In genomic region chr12:108664338-108665258, GRCh38 we compare ENCODE assay signal across 1 cellular context.
A peak's percentile ranks its signal among the peaks of the same experiment; 100 is the strongest.
TF ChIP-seq lines count a peak whose summit lies in the region.

No MANE protein-coding gene starts in this region.

TF ChIP-seq in GM12878, 131 proteins besides CTCF, POLR2A, EP300 and RAD21 (continued from another document and continues in another):
- TF ChIP-seq ZBTB4 (CRISPR knock-in tag; IDR thresholded peaks at IDR 0.05) (no peak), MEF2B (IDR thresholded peaks at IDR 0.05; ENCODE audit: partially characterized antibody, poor library complexity, severe bottlenecking) (peak; percentile 92), RBBP5 (conservative IDR thresholded peaks at IDR 0.05) (0 out of 2 replicates have a peak, but pooled peaks have one; percentile 29), ZBED1 (IDR thresholded peaks at IDR 0.05; ENCODE audit: borderline replicate concordance) (no peak), ATF2 (IDR thresholded peaks at IDR 0.05; ENCODE audit: low read length) (peak; percentile 76), POLR2AphosphoS5 (IDR thresholded peaks at IDR 0.05; ENCODE audit: low read length) (peak; percentile 56; the same call in 1 of the 2 replicates), STAT1 (conservative IDR thresholded peaks at IDR 0.05) (no peak), BHLHE40 (IDR thresholded peaks at IDR 0.05; ENCODE audit: borderline replicate concordance in 1 of 2, low read depth in 2 of 2, low read length in 1 of 2) (peak; percentile 47 to 65; a peak in 2 of 4 replicates), CBX5 (IDR thresholded peaks at IDR 0.05; ENCODE audit: low read depth) (peak; percentile 40; the same call in 1 of the 2 replicates), IKZF1 (conservative IDR thresholded peaks at IDR 0.05) (peak; percentile 68), ZNF24 (IDR thresholded peaks at IDR 0.05) (0 out of 2 replicates have a peak, but pooled peaks have one; percentile 56), MAX (IDR thresholded peaks at IDR 0.05; ENCODE audit: low read depth, low read length) (0 out of 2 replicates have a peak, but pooled peaks have one; percentile 29), STAT3 (IDR thresholded peaks at IDR 0.05; ENCODE audit: low read depth, low read length) (peak; percentile 80; the same call in 1 of the 2 replicates), USF2 (IDR thresholded peaks at IDR 0.05; ENCODE audit: borderline replicate concordance, low read depth, low read length) (no peak), NRF1 (conservative IDR thresholded peaks at IDR 0.05; ENCODE audit: low read depth, low read length) (0 out of 2 replicates have a peak, but pooled peaks have one; percentile 5), RELB (IDR thresholded peaks at IDR 0.05; ENCODE audit: low read depth) (peak; percentile 64), POU2F2 (IDR thresholded peaks at IDR 0.05; ENCODE audit: borderline replicate concordance, low read depth, low read length) (peak; percentile 92), KLF5 (IDR thresholded peaks at IDR 0.05; ENCODE audit: partially characterized antibody) (no peak), TAF1 (IDR thresholded peaks at IDR 0.05; ENCODE audit: borderline replicate concordance, low read depth, low read length) (peak; percentile 40; the same call in 1 of the 2 replicates), MEF2A (IDR thresholded peaks at IDR 0.05; ENCODE audit: insufficient read depth, low read depth, low read length) (peak; percentile 98), KDM1A (IDR thresholded peaks at IDR 0.05; ENCODE audit: borderline replicate concordance) (no peak), SMC3 (IDR thresholded peaks at IDR 0.05; ENCODE audit: borderline replicate concordance, low read length) (peak; percentile 99), BCLAF1 (IDR thresholded peaks at IDR 0.05) (no peak), HSF1 (IDR thresholded peaks at IDR 0.05; ENCODE audit: low read depth, low read length) (no peak), YY1 (IDR thresholded peaks at IDR 0.05; ENCODE audit: low read depth, low read length) (peak; percentile 57; the same call in 1 of the 2 replicates), MXI1 (IDR thresholded peaks at IDR 0.05; ENCODE audit: low read depth, low read length) (peak; percentile 77), PKNOX1 (IDR thresholded peaks at IDR 0.05) (peak; percentile 40; the same call in 1 of the 2 replicates), E2F8 (IDR thresholded peaks at IDR 0.05; ENCODE audit: low read depth, partially characterized antibody) (no peak), SMARCA5 (IDR thresholded peaks at IDR 0.05) (peak; percentile 49; the same call in 1 of the 2 replicates), SKIL (IDR thresholded peaks at IDR 0.05; ENCODE audit: low read depth, poor library complexity, severe bottlenecking) (peak; percentile 67), BMI1 (IDR thresholded peaks at IDR 0.05; ENCODE audit: borderline replicate concordance) (no peak), RFX5 (IDR thresholded peaks at IDR 0.05; ENCODE audit: low read depth, low read length) (no peak), PAX8 (IDR thresholded peaks at IDR 0.05) (no peak), IRF4 (IDR thresholded peaks at IDR 0.05; ENCODE audit: low read depth, low read length) (peak; percentile 36; the same call in 1 of the 2 replicates), BRCA1 (IDR thresholded peaks at IDR 0.05; ENCODE audit: low read depth, low read length) (no peak), EED (IDR thresholded peaks at IDR 0.05; ENCODE audit: low read depth) (peak; percentile 41; the same call in 1 of the 2 replicates)
